22 cellular contexts compared by ENCODE assay signal in genomic region chr2:2862386-2862785, GRCh38.
DNase-seq lines count a peak whose midpoint lies in the region; FAIRE-seq and TF ChIP-seq lines count a peak whose summit lies in the region.
"Had no signal": no experiment of that assay in that cellular context is flagged by ENCODE, and none has a peak within 500 bp of the region (broad histone marks: within the 10 kb centered on the region; RNA-seq: fewer than 3 reads in every experiment).

No MANE protein-coding gene starts in this region.

- peaks cover 0 to 8% of the 10 kb centered on the region in 2 donors for H3K9me3 ChIP-seq in neuronal stem cell (replicated peaks in 1 of 2; ENCODE audit: control insufficient read depth in 2 of 2, insufficient read depth in 1 of 2, low read depth in 1 of 2, low read length in 2 of 2)
- H3K9me3 ChIP-seq in kidney (ENCODE audit: control insufficient read depth in 1 of 2, low read length in 2 of 2), result peaks cover 0 to 4% of the 10 kb centered on the region in 2 donors
- H3K9me3 ChIP-seq: A549; BLaER1 treated with 17β-estradiol and CSF1 and Interleukin-3, amounts not matched to agents 10 nM and 100 nM; Caco-2 had no signal

- H3K4me3 ChIP-seq in H7 (ENCODE audit: insufficient read depth, low read depth, low read length), result no peak overlapping the region
- no peak overlapping the region for H3K4me3 ChIP-seq in neuronal stem cell (ENCODE audit: low read length in 2 of 2)
- no peak overlapping the region for H3K4me3 ChIP-seq in kidney (ENCODE audit: low read length in 2 of 2)
- H3K4me3 ChIP-seq: A549; BLaER1 treated with 17β-estradiol and CSF1 and Interleukin-3, amounts not matched to agents 10 nM and 100 nM had no signal

- no peak overlapping the region for H2BK12ac ChIP-seq in neuronal stem cell (ENCODE audit: low read length)

- WGBS in neuronal stem cell (ENCODE audit: extremely low coverage in 2 of 2, insufficient read length in 2 of 2, insufficient replicate concordance in 1 of 2), 2 donors, result no CpG with 5 or more reads among the region's 5 CpGs

- intact Hi-C loops in kidney (cut with DNase I), result no loop called here

- H3K4me2 ChIP-seq in neuronal stem cell (ENCODE audit: insufficient read depth, low read length, poor library complexity, severe bottlenecking), result no peak overlapping the region
- H3K4me2 ChIP-seq: A549; BLaER1 treated with 17β-estradiol and CSF1 and Interleukin-3, amounts not matched to agents 10 nM and 100 nM had no signal

- no peak overlapping the region for H4K8ac ChIP-seq in neuronal stem cell (ENCODE audit: low read depth, low read length)

- H3K9ac ChIP-seq in neuronal stem cell (ENCODE audit: low read depth, low read length, poor library complexity), result no peak overlapping the region
- no peak overlapping the region for H3K9ac ChIP-seq in kidney (ENCODE audit: low read length in 2 of 2)
- H3K9ac ChIP-seq: BLaER1 treated with 17β-estradiol and CSF1 and Interleukin-3, amounts not matched to agents 10 nM and 100 nM had no signal

- no peak overlapping the region for H2BK120ac ChIP-seq in neuronal stem cell (ENCODE audit: low read depth, low read length)

- no peaks in the 10 kb centered on the region for H3K27me3 ChIP-seq in H7 (ENCODE audit: control insufficient read depth, insufficient read depth, low read length)
- H3K27me3 ChIP-seq in neuronal stem cell (ENCODE audit: control insufficient read depth in 3 of 3, insufficient read depth in 3 of 3, low read depth in 1 of 3, low read length in 3 of 3), result no peaks in the 10 kb centered on the region
- H3K27me3 ChIP-seq: BLaER1 treated with 17β-estradiol and CSF1 and Interleukin-3, amounts not matched to agents 10 nM and 100 nM had no signal

- no peak overlapping the region for H4K91ac ChIP-seq in neuronal stem cell (ENCODE audit: low read depth, low read length, poor library complexity)

- no peak overlapping the region for H2AFZ ChIP-seq in neuronal stem cell (ENCODE audit: low read length)

- no peak overlapping the region for H2BK5ac ChIP-seq in neuronal stem cell (ENCODE audit: low read length)

- H3K36me3 ChIP-seq in H7 (replicated peaks; ENCODE audit: control insufficient read depth, insufficient read depth, low read length) (no peaks in the 10 kb centered on the region), neuronal stem cell (replicated peaks in 1 of 2; ENCODE audit: control insufficient read depth in 2 of 2, insufficient read depth in 2 of 2, low read length in 2 of 2) (no peaks in the 10 kb centered on the region), kidney (ENCODE audit: control insufficient read depth in 1 of 2, insufficient read depth in 2 of 2, low read length in 2 of 2) (no peaks in the 10 kb centered on the region)
- H3K36me3 ChIP-seq: BLaER1 treated with 17β-estradiol and CSF1 and Interleukin-3, amounts not matched to agents 10 nM and 100 nM had no signal

- no peak overlapping the region for H3K14ac ChIP-seq in neuronal stem cell (ENCODE audit: low read length)

- peak; percentile 31 for DNase-seq in activated effector memory CD4-positive, alpha-beta T cell treated with anti-CD3 and anti-CD28 coated beads, Interleukin-2, amount 50 U/mL, for 16 hours
- no peak for DNase-seq in activated effector memory CD4-positive, alpha-beta T cell treated with Interleukin-2 at 50 U/mL for 16 hours
- DNase-seq in H7 (peak; percentile 21), mesenteric fat pad (ENCODE audit: low spot score) (peak; percentile 69), neuronal stem cell (ENCODE audit: low spot score) (no peak), kidney (no peak), amygdala (lab: John Stamatoyannopoulos, UW) (no peak)
- no peak for DNase-seq in activated CD4-positive, alpha-beta T cell treated with anti-CD3 and anti-CD28 coated beads for 1 hour
- DNase-seq: AML-193; Caco-2; Calu3; CD4-positive, alpha-beta T cell; CD8-positive, alpha-beta T cell; DMS79 treated with DMSO at 0.1 percent for 48 hours; GF-D8 had no signal

- no peak overlapping the region for H2AK5ac ChIP-seq in neuronal stem cell (ENCODE audit: low read depth, low read length)

- no peak overlapping the region for H3K4ac ChIP-seq in neuronal stem cell (ENCODE audit: low read length)

- H3K27ac ChIP-seq in neuronal stem cell (replicated peaks; ENCODE audit: low read length), result no peak overlapping the region
- H3K27ac ChIP-seq in kidney (ENCODE audit: low read depth in 2 of 2, low read length in 2 of 2), result no peak overlapping the region
- H3K27ac ChIP-seq: 22Rv1; A549; BLaER1 treated with 17β-estradiol and CSF1 and Interleukin-3, amounts not matched to agents 10 nM and 100 nM; C4-2B had no signal

- no peak overlapping the region for H2BK15ac ChIP-seq in neuronal stem cell (ENCODE audit: low read length)

- H3K79me1 ChIP-seq in neuronal stem cell (ENCODE audit: low read depth, low read length), result no peaks in the 10 kb centered on the region

- H3K4me1 ChIP-seq in neuronal stem cell (ENCODE audit: control insufficient read depth in 2 of 2, insufficient read depth in 1 of 2, low read depth in 1 of 2, low read length in 2 of 2), result no peaks in the 10 kb centered on the region
- H3K4me1 ChIP-seq in kidney (ENCODE audit: control insufficient read depth in 1 of 2, insufficient read depth in 1 of 2, low read depth in 1 of 2, low read length in 2 of 2), result no peaks in the 10 kb centered on the region
- H3K4me1 ChIP-seq: A549, Caco-2 had no signal

- TF ChIP-seq CTCF in kidney (IDR thresholded peaks at IDR 0.05; ENCODE audit: borderline replicate concordance, extremely low read depth, insufficient read depth), result no peak

- H3K18ac ChIP-seq in neuronal stem cell (ENCODE audit: low read length), result peak overlapping the region; percentile 35

- H3K23ac ChIP-seq in neuronal stem cell (ENCODE audit: low read depth, low read length, poor library complexity), result no peak overlapping the region

- no peak for FAIRE-seq in kidney (lab: Jason Lieb, UNC)
- FAIRE-seq: A549, D721Med, G401.6, GM12891 had no signal

Comparison
In these comparisons a context has a peak if more than half of its experiments do, and no peak if none do; other contexts are left out.
1. DNase-seq: peak in activated effector memory CD4-positive, alpha-beta T cell treated with anti-CD3 and anti-CD28 coated beads, Interleukin-2, amount 50 U/mL, for 16 hours (single experiment), H7 (single experiment) and mesenteric fat pad (single experiment); none in activated effector memory CD4-positive, alpha-beta T cell treated with Interleukin-2 at 50 U/mL for 16 hours (single experiment), neuronal stem cell (single experiment), activated CD4-positive, alpha-beta T cell treated with anti-CD3 and anti-CD28 coated beads for 1 hour (single experiment), kidney (single experiment) and amygdala (0 of 56).